8 cellular contexts compared by ENCODE assay signal in the genomic region with DNA sequence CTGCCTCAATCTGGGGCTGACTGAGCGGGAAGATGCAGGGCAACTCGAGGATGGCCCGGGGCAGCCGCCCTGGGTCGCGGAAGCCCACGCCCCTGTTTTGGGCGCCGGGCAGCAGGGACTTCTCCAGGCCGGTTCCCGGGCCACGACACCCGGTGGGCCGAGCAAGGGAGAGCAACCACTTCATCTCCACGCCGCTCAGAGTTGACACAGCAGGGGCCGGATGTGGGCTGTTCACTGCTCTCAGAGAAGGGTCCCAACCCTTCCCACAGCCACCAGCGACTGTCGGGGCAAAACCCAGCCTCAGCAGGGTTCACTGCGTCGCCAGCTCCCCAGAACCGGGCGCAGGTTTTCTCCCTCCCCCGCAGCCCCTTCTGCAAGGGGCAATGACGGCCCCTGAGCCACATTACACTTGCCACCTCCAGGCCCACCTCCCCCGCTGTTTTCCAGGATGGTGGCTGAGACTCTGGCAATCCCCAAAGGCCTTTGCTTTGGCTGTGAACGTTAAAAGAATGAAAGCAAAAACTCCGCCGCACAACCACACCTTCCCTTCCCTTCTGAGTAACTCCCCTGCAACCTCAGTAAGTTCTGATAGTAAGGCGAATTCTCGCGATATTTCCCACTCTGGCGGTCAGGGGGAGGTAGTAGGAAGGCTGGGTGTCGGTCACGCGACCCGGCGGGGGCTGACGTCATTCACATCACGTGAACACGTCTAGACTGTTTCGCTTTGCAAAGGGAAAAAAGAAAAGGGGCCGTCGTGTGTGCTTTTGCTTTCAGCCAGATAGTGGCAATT. TPM values are rescaled to one million over a fixed set of nuclear protein-coding genes. Genes with fewer than 3 reads are reported as not detected.
DNase-seq lines count a peak whose midpoint lies in the region; ATAC-seq and TF ChIP-seq lines count a peak whose summit lies in the region.

No MANE protein-coding gene starts in this region.

- no peaks in the 10 kb centered on the region for H3K36me3 Mint-ChIP-seq in natural killer cell

- peak overlapping the region; percentile 95 for H3K27ac ChIP-seq in RWPE2 (ENCODE audit: poor library complexity, severe bottlenecking)

- peak overlapping the region; percentile 53 for H3K4me3 ChIP-seq in RWPE2 (ENCODE audit: severe bottlenecking)
- peak overlapping the region; percentile 85 for H3K4me3 ChIP-seq in fibroblast of pulmonary artery (replicated peaks; ENCODE audit: low read depth, low read length)

- no peaks in the 10 kb centered on the region for H3K36me3 ChIP-seq in RWPE2 (ENCODE audit: low read depth)

- peaks cover 0 to 2% of the 10 kb centered on the region in 2 donors for H3K27me3 Mint-ChIP-seq in natural killer cell (ENCODE audit: low read depth in 2 of 2)

- peak; percentile 60 for ATAC-seq in RWPE2 (ENCODE audit: low read depth)
- ATAC-seq in natural killer cell = peak; percentile 69 to 83 (median 75)

- no peaks in the 10 kb centered on the region for H3K9me3 ChIP-seq in RWPE2 (ENCODE audit: severe bottlenecking)

- DNase-seq in ELF-1 (ENCODE audit: low read depth, low spot score) = peak; percentile 100
- DNase-seq in H4 (ENCODE audit: low spot score) = peak; percentile 99
- DNase-seq in LoVo (ENCODE audit: low spot score) = peak; percentile 97
- peak; percentile 98 for DNase-seq in RWPE2 (ENCODE audit: low spot score)
- peak; percentile 99 for DNase-seq in activated effector memory CD4-positive, alpha-beta T cell treated with anti-CD3 and anti-CD28 coated beads, Interleukin-2, amount 50 U/mL, for 16 hours
- peak; percentile 100 for DNase-seq in fibroblast of pulmonary artery (ENCODE audit: low read depth)
- DNase-seq in natural killer cell = peak; percentile 98
- DNase-seq in stimulated activated naive CD4-positive, alpha-beta T cell (lab: John Stamatoyannopoulos, UW) = peak; percentile 95 to 99 (median 98)

- H3K27ac Mint-ChIP-seq in natural killer cell = peak overlapping the region; percentile 94 to 99

- intact Hi-C loops in natural killer cell (cut with micrococcal nuclease) = loop anchor here (1.0 to 5.0 kb wide), 6 partner anchors 70 to 245 kb away; no protein-coding TSS in a partner anchor

- H3K4me3 Mint-ChIP-seq in natural killer cell = peak overlapping the region; percentile 95

- H3K27me3 ChIP-seq in RWPE2 (ENCODE audit: insufficient read depth, poor library complexity, severe bottlenecking) = no peaks in the 10 kb centered on the region

- no peaks in the 10 kb centered on the region for H3K9me3 Mint-ChIP-seq in natural killer cell

- H3K4me1 Mint-ChIP-seq in natural killer cell = peaks cover 40 to 42% of the 10 kb centered on the region in 2 donors

- TF ChIP-seq CTCF in RWPE2 (IDR thresholded peaks at IDR 0.05; ENCODE audit: poor library complexity, severe bottlenecking) (peak; percentile 37), fibroblast of pulmonary artery (IDR thresholded peaks at IDR 0.05; ENCODE audit: low read length, missing control alignments) (no peak), natural killer cell (IDR thresholded peaks at IDR 0.05) (no peak)

- peaks cover 23% of the 10 kb centered on the region for H3K4me1 ChIP-seq in RWPE2 (ENCODE audit: insufficient read depth, poor library complexity, severe bottlenecking)

RNA-seq across cellular contexts. Expression of a gene that starts 0.7 kb away (rescaled TPM):
- 22.6 and 27.6 TPM in 2 replicates for total RNA-seq in H4 (2014; rRNA removed; shearing (Covaris generic))
- total RNA-seq in natural killer cell = 10 to 100 TPM; 31.6 to 40.1 (median 34.5) TPM

Comparison
In these comparisons a context has a peak if more than half of its experiments do, and no peak if none do; other contexts are left out.
1. Peak in every context shown above with its lines: DNase-seq, ATAC-seq, H3K4me3 ChIP-seq and H3K27ac ChIP-seq.